In the genomic region with DNA sequence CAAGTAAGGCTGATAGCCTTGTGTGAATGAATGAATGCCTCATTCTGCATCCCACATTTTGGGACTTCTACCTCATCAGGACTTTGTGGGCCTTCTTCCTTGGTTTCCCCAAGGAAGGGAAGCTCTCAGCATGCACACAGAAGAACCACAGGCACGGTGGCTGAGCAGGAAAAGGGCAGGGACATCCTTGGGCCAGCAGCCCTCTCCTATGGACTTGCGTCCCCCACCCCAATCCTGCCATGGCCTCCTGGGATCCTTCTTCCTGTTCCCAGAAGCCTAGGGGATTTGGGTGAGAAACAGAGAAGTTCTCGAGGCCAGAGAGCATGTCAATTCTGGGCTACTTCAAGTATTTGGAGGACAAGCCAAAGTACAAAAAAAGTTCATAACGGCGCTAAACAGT, we compare ENCODE assay signal across 17 cellular contexts.
"Had no signal": no experiment of that assay in that cellular context is flagged by ENCODE, and none has a peak within 500 bp of the region (broad histone marks: within the 10 kb centered on the region; RNA-seq: fewer than 3 reads in every experiment).

No MANE protein-coding gene starts in this region.

- H3K9me3 Mint-ChIP-seq: activated naive CD4-positive, alpha-beta T cell treated with anti-CD3 and anti-CD28 coated beads for 36 hours; T-helper 1 cell treated with Interleukin-12 subunit alpha and Interleukin-12 subunit beta and Interleukin-4 antibody, amounts not matched to agents 30 μg/mL and 1 μg/mL, for 36 hours had no signal

- H3K9me3 ChIP-seq: esophagus muscularis mucosa, mucosa of descending colon, pancreas had no signal

- H3K4me1 ChIP-seq: pancreas had no signal

- H3K27ac Mint-ChIP-seq: activated naive CD4-positive, alpha-beta T cell treated with anti-CD3 and anti-CD28 coated beads for 36 hours; T-helper 1 cell treated with Interleukin-12 subunit alpha and Interleukin-12 subunit beta and Interleukin-4 antibody, amounts not matched to agents 30 μg/mL and 1 μg/mL, for 36 hours had no signal

- H3K27ac ChIP-seq: brain microvascular endothelial cell, dorsolateral prefrontal cortex, esophagus muscularis mucosa, pancreas had no signal

- ATAC-seq: mucosa of descending colon, pancreas, SK-N-SH treated with all-trans-retinoic acid at 6 μM for 48 hours had no signal

- H3K36me3 ChIP-seq: pancreas had no signal

- H3K4me3 ChIP-seq: dorsolateral prefrontal cortex, esophagus muscularis mucosa, mucosa of descending colon, pancreas had no signal

- DNase-seq: activated CD4-positive, alpha-beta T cell treated with anti-CD3 and anti-CD28 coated beads, Interleukin-2, amount 50 U/mL, for 48 hours; activated CD8-positive, alpha-beta memory T cell treated with anti-CD3 and anti-CD28 coated beads, Interleukin-2, amount 50 U/mL, for 4 hours; activated naive CD4-positive, alpha-beta T cell treated with anti-CD3 and anti-CD28 coated beads for 36 hours; amygdala; brain microvascular endothelial cell; cerebellar nuclear complex; hypothalamus; mammary epithelial cell; mucosa of descending colon; pancreas; stimulated activated CD4-positive, alpha-beta T cell treated with anti-CD3 and anti-CD28 coated beads, Interleukin-4, amount 100 ng/mL, for 4 hours; substantia nigra; trophoblast cell had no signal

- H3K4me3 Mint-ChIP-seq: activated naive CD4-positive, alpha-beta T cell treated with anti-CD3 and anti-CD28 coated beads for 36 hours; T-helper 1 cell treated with Interleukin-12 subunit alpha and Interleukin-12 subunit beta and Interleukin-4 antibody, amounts not matched to agents 30 μg/mL and 1 μg/mL, for 36 hours had no signal

- H3K27me3 ChIP-seq: brain microvascular endothelial cell, dorsolateral prefrontal cortex, esophagus muscularis mucosa, pancreas had no signal
